ENCODE assay signal across 27 cellular contexts in genomic region chr13:110633776-110634175, GRCh38.
"Had no signal": no experiment of that assay in that cellular context is flagged by ENCODE, and none has a peak within 500 bp of the region (broad histone marks: within the 10 kb centered on the region; RNA-seq: fewer than 3 reads in every experiment).

No MANE protein-coding gene starts in this region.

- H3K4me1 Mint-ChIP-seq: WTC11 had no signal

- ATAC-seq: activated naive CD4-positive, alpha-beta T cell treated with anti-CD3 and anti-CD28 coated beads, Interleukin-2, amount 50 U/mL, for 72 hours; activated naive CD8-positive, alpha-beta T cell treated with anti-CD3 and anti-CD28 coated beads, Interleukin-2, amount 50 U/mL, for 24 hours; WTC11 had no signal

- H3K4me3 Mint-ChIP-seq: activated CD4-positive, alpha-beta memory T cell treated with anti-CD3 and anti-CD28 coated beads for 36 hours; activated naive CD8-positive, alpha-beta T cell treated with anti-CD3 and anti-CD28 coated beads, Interleukin-2, amount 50 U/mL, for 24 hours; activated T-helper 1 cell treated with anti-CD3 and anti-CD28 coated beads, Interleukin-12 subunit alpha, Interleukin-12 subunit beta, Interleukin-2, Interleukin-4 antibody, amounts not matched to agents 30 ng/mL and 10 ng/mL and 1 ng/mL, durations not matched to agents 14 hours and 24 hours and 36 hours; T-helper 1 cell treated with Interleukin-12 subunit alpha and Interleukin-12 subunit beta and Interleukin-4 antibody, amounts not matched to agents 30 μg/mL and 1 μg/mL, for 36 hours; WTC11 had no signal

- DNase-seq: activated CD4-positive, alpha-beta memory T cell treated with anti-CD3 and anti-CD28 coated beads for 36 hours; activated CD4-positive, alpha-beta T cell treated with anti-CD3 and anti-CD28 coated beads for 48 hours; activated CD4-positive, CD25-positive, alpha-beta regulatory T cell treated with anti-CD3 and anti-CD28 coated beads, Interleukin-2, amount 50 U/mL, for 72 hours; activated CD8-positive, alpha-beta memory T cell treated with anti-CD3 and anti-CD28 coated beads for 24 hours; activated effector memory CD4-positive, alpha-beta T cell treated with Interleukin-2 at 50 U/mL for 16 hours; activated naive CD4-positive, alpha-beta T cell; activated naive CD8-positive, alpha-beta T cell treated with anti-CD3 and anti-CD28 coated beads, Interleukin-2, amount 50 U/mL, for 24 hours; amniotic stem cell; cerebellar nuclear complex; MG63; MV-4-11; NCI-H1092 treated with DMSO at 0.1 percent for 48 hours; NCI-H1417 treated with DMSO at 0.1 percent for 48 hours; NCI-H1694; NCI-H2029; NCI-H2107; NCI-H2171 treated with DMSO at 0.1 percent for 48 hours; NCI-H226; Peyer's patch; SHP77 had no signal

- H3K4me3 ChIP-seq: ascending aorta, MG63, Peyer's patch had no signal

- H3K27me3 ChIP-seq: ascending aorta, MG63, Peyer's patch had no signal

- H3K4me2 ChIP-seq: KMS-11 had no signal

- H3K9ac ChIP-seq: KMS-11 had no signal

- H3K27me3 Mint-ChIP-seq: activated CD4-positive, alpha-beta memory T cell treated with anti-CD3 and anti-CD28 coated beads for 36 hours; activated naive CD8-positive, alpha-beta T cell treated with anti-CD3 and anti-CD28 coated beads, Interleukin-2, amount 50 U/mL, for 24 hours had no signal

- H3K27ac ChIP-seq: ascending aorta, KMS-11, Peyer's patch, RWPE1 had no signal

- H3K27ac Mint-ChIP-seq: activated CD4-positive, alpha-beta memory T cell treated with anti-CD3 and anti-CD28 coated beads for 36 hours; activated naive CD8-positive, alpha-beta T cell treated with anti-CD3 and anti-CD28 coated beads, Interleukin-2, amount 50 U/mL, for 24 hours; activated T-helper 1 cell treated with anti-CD3 and anti-CD28 coated beads, Interleukin-12 subunit alpha, Interleukin-12 subunit beta, Interleukin-2, Interleukin-4 antibody, amounts not matched to agents 30 ng/mL and 10 ng/mL and 1 ng/mL, durations not matched to agents 14 hours and 24 hours and 36 hours; T-helper 1 cell treated with Interleukin-12 subunit alpha and Interleukin-12 subunit beta and Interleukin-4 antibody, amounts not matched to agents 30 μg/mL and 1 μg/mL, for 36 hours had no signal

- H3K9me3 ChIP-seq: ascending aorta, MG63, Peyer's patch had no signal

- H3K4me1 ChIP-seq: ascending aorta had no signal

- H3K9me3 Mint-ChIP-seq: activated CD4-positive, alpha-beta memory T cell treated with anti-CD3 and anti-CD28 coated beads for 36 hours; activated naive CD4-positive, alpha-beta T cell treated with anti-CD3 and anti-CD28 coated beads, Interleukin-2, amount 50 U/mL, for 72 hours; activated naive CD8-positive, alpha-beta T cell treated with anti-CD3 and anti-CD28 coated beads, Interleukin-2, amount 50 U/mL, for 24 hours; activated T-helper 1 cell treated with anti-CD3 and anti-CD28 coated beads, Interleukin-12 subunit alpha, Interleukin-12 subunit beta, Interleukin-2, Interleukin-4 antibody, amounts not matched to agents 30 ng/mL and 10 ng/mL and 1 ng/mL, durations not matched to agents 14 hours and 24 hours and 36 hours; T-helper 1 cell treated with Interleukin-12 subunit alpha and Interleukin-12 subunit beta and Interleukin-4 antibody, amounts not matched to agents 30 μg/mL and 1 μg/mL, for 36 hours had no signal
